ENCODE assay signal across 8 cellular contexts in genomic region chr3:128051837-128052766, GRCh38. TPM values are rescaled to one million over a fixed set of nuclear protein-coding genes. Genes with fewer than 3 reads are reported as not detected.
A peak's percentile ranks its signal among the peaks of the same experiment; 100 is the strongest.
DNase-seq lines count a peak whose midpoint lies in the region; ATAC-seq and TF ChIP-seq lines count a peak whose summit lies in the region.

SEC61A1 (plus strand) TSS chr3:128052437; CDS start chr3:128052553, 116 bp downstream.

- no peaks in the 10 kb centered on the region for H3K9me3 Mint-ChIP-seq in naive thymus-derived CD8-positive, alpha-beta T cell
- no peaks in the 10 kb centered on the region for H3K9me3 Mint-ChIP-seq in stimulated activated naive B cell treated with anti-CD40 and anti-IgM and Interleukin-4, amounts not matched to agents 10 μg/mL and 1 μg/mL and 100 μg/mL, for 72 hours

- peak within 1 kb of the TSS; percentile 91 to 98 (median 96) for H3K27ac Mint-ChIP-seq in naive thymus-derived CD8-positive, alpha-beta T cell
- H3K27ac Mint-ChIP-seq in stimulated activated naive B cell treated with anti-CD40 and anti-IgM and Interleukin-4, amounts not matched to agents 10 μg/mL and 1 μg/mL and 100 μg/mL, for 72 hours: peak within 1 kb of the TSS; percentile 98

- H4K20me1 ChIP-seq in fibroblast of lung (ENCODE audit: control insufficient read depth, extremely low read depth, insufficient read depth, low read length): no peaks in the 10 kb centered on the region

- peak within 1 kb of the TSS; percentile 97 for H3K9ac ChIP-seq in fibroblast of lung (ENCODE audit: insufficient read depth, low read length)

- no peaks in the 10 kb centered on the region for H3K27me3 ChIP-seq in fibroblast of lung (ENCODE audit: control insufficient read depth, insufficient read depth, low read length)

- peaks cover 47% of the 10 kb centered on the region for H3K79me2 ChIP-seq in fibroblast of lung (ENCODE audit: control insufficient read depth, insufficient read depth, low read length)

- H3K4me1 ChIP-seq in fibroblast of lung (ENCODE audit: control insufficient read depth, extremely low read depth, insufficient read depth, low read length): peaks cover 6% of the 10 kb centered on the region

- peak within 1 kb of the TSS; percentile 88 for H2AFZ ChIP-seq in fibroblast of lung (ENCODE audit: low read length)

- peak; percentile 98 for DNase-seq in Daoy (ENCODE audit: low read depth)
- DNase-seq in GOT3 (lab: John Stamatoyannopoulos, UW): peak; percentile 94
- peak; percentile 74 for DNase-seq in LNCaP clone FGC (ENCODE audit: low read depth)
- DNase-seq in RPMI8226: peak; percentile 96
- DNase-seq in activated T-helper 1 cell treated with anti-CD3 and anti-CD28 coated beads, Interleukin-2, amount 50 U/mL, for 16 hours (ENCODE audit: low read depth in 1 of 2, low spot score in 1 of 2): peak; percentile 89 to 93
- DNase-seq in fibroblast of lung (ENCODE audit: low read depth in 2 of 2): peak; percentile 91 to 93
- DNase-seq in naive thymus-derived CD8-positive, alpha-beta T cell: peak; percentile 91 to 96 (median 94)
- DNase-seq in stimulated activated naive B cell treated with anti-CD40 and anti-IgM and Interleukin-4, amounts not matched to agents 10 μg/mL and 1 μg/mL and 100 μg/mL, for 72 hours: peak; percentile 94

- H3K4me3 Mint-ChIP-seq in naive thymus-derived CD8-positive, alpha-beta T cell: peak within 1 kb of the TSS; percentile 90 to 99 (median 96)
- H3K4me3 Mint-ChIP-seq in stimulated activated naive B cell treated with anti-CD40 and anti-IgM and Interleukin-4, amounts not matched to agents 10 μg/mL and 1 μg/mL and 100 μg/mL, for 72 hours: peak within 1 kb of the TSS; percentile 89 to 94

- H3K4me2 ChIP-seq in fibroblast of lung (ENCODE audit: extremely low read depth, insufficient read depth, low read length): peak within 1 kb of the TSS; percentile 99

- H3K27ac ChIP-seq in fibroblast of lung (ENCODE audit: insufficient read depth, low read length): peak within 1 kb of the TSS; percentile 98

- peaks cover 14% of the 10 kb centered on the region for H3K36me3 ChIP-seq in fibroblast of lung (ENCODE audit: control insufficient read depth, insufficient read depth, low read length)

- H3K36me3 Mint-ChIP-seq in naive thymus-derived CD8-positive, alpha-beta T cell: peaks cover 0 to 29% (median 0%) of the 10 kb centered on the region in 3 donors
- peaks cover 25 to 34% of the 10 kb centered on the region in 2 donors for H3K36me3 Mint-ChIP-seq in stimulated activated naive B cell treated with anti-CD40 and anti-IgM and Interleukin-4, amounts not matched to agents 10 μg/mL and 1 μg/mL and 100 μg/mL, for 72 hours

- peak; percentile 94 for ATAC-seq in naive thymus-derived CD8-positive, alpha-beta T cell
- peak; percentile 94 to 96 for ATAC-seq in stimulated activated naive B cell treated with anti-CD40 and anti-IgM and Interleukin-4, amounts not matched to agents 10 μg/mL and 1 μg/mL and 100 μg/mL, for 72 hours (replicated peaks)

- H3K4me1 Mint-ChIP-seq in naive thymus-derived CD8-positive, alpha-beta T cell: peaks cover 30 to 42% (median 41%) of the 10 kb centered on the region in 4 donors
- peaks cover 25 to 39% of the 10 kb centered on the region in 2 donors for H3K4me1 Mint-ChIP-seq in stimulated activated naive B cell treated with anti-CD40 and anti-IgM and Interleukin-4, amounts not matched to agents 10 μg/mL and 1 μg/mL and 100 μg/mL, for 72 hours

- peaks cover 0 to under 1% (median 0%) of the 10 kb centered on the region in 5 donors for H3K27me3 Mint-ChIP-seq in naive thymus-derived CD8-positive, alpha-beta T cell
- peaks cover 0 to 1% of the 10 kb centered on the region in 2 donors for H3K27me3 Mint-ChIP-seq in stimulated activated naive B cell treated with anti-CD40 and anti-IgM and Interleukin-4, amounts not matched to agents 10 μg/mL and 1 μg/mL and 100 μg/mL, for 72 hours

- peak within 1 kb of the TSS; percentile 85 for H3K4me3 ChIP-seq in LNCaP clone FGC (ENCODE audit: low read depth, low read length)
- H3K4me3 ChIP-seq in fibroblast of lung (replicated peaks in 1 of 4; ENCODE audit: control extremely low read depth in 1 of 4, insufficient read depth in 1 of 4, low read depth in 3 of 4, low read length in 4 of 4): peak within 1 kb of the TSS; percentile 90 to 99 (median 96)

- POLR2A ChIA-PET in naive thymus-derived CD8-positive, alpha-beta T cell (lab: Charles Lee): interaction anchor here (0.6 to 1.9 kb wide), 6 partner anchors 9 to 827 kb away, joined by 3 to 5 read pairs (median 4); partner anchors contain the start of genes ACAD9, RUVBL1 and TPRA1

- no peak for TF ChIP-seq CTCF in LNCaP clone FGC (IDR thresholded peaks at IDR 0.05; ENCODE audit: control insufficient read depth, extremely low read depth, insufficient read depth)
- TF ChIP-seq CTCF in fibroblast of lung (conservative IDR thresholded peaks at IDR 0.05 in 1 of 2, IDR thresholded peaks at IDR 0.05 in 1 of 2; ENCODE audit: low read depth in 1 of 2, low read length in 2 of 2): no peak

- H3K9me3 ChIP-seq in fibroblast of lung (ENCODE audit: control insufficient read depth, insufficient read depth, low read depth, low read length): no peaks in the 10 kb centered on the region

RNA-seq across cellular contexts. Expression of gene SEC61A1, which starts in this region (rescaled TPM):
- total RNA-seq in Daoy (2014; rRNA removed; shearing (Covaris generic)): 220 and 235 TPM in 2 replicates
- 228 and 398 TPM in 2 replicates for total RNA-seq in fibroblast of lung
- polyA plus RNA-seq in fibroblast of lung: 509 and 525 TPM in 2 replicates
- 366 and 412 TPM in 2 replicates for polyA plus RNA-seq in fibroblast of lung (2012)
- 711 and 936 TPM in 2 replicates for polyA minus RNA-seq in fibroblast of lung (ENCODE audit: low replicate concordance)
- total RNA-seq in naive thymus-derived CD8-positive, alpha-beta T cell: 10 to 100 TPM; 92.5 to 97.9 TPM
- 100 to 1,000 TPM in 2 of 3 donors, 10 to 100 TPM in 1; 84.7 to 107 (median 106) TPM for polyA plus RNA-seq in naive thymus-derived CD8-positive, alpha-beta T cell

Comparison
In these comparisons a context has a peak if more than half of its experiments do, and no peak if none do; other contexts are left out.
1. Peak in every context shown above with its lines: DNase-seq, ATAC-seq, H3K4me3 ChIP-seq and H3K27ac ChIP-seq.